In genomic region chr1:201883786-201884185, GRCh38 we compare ENCODE assay signal across 1 cellular context.
TF ChIP-seq lines count a peak whose summit lies in the region.

No MANE protein-coding gene starts in this region.

TF ChIP-seq in K562, 482 proteins besides CTCF, POLR2A, EP300 and RAD21 (continued from another document):
- TF ChIP-seq OTX1 (CRISPR knock-in tag; IDR thresholded peaks at IDR 0.05) (peak; percentile 23; the same call in 1 of the 2 replicates), ZC3H4 (CRISPR knock-in tag; IDR thresholded peaks at IDR 0.05; ENCODE audit: borderline replicate concordance) (no peak), TEAD4 (IDR thresholded peaks at IDR 0.05; ENCODE audit: low read length) (0 out of 2 replicates have a peak, but pooled peaks have one; percentile 34), TEAD4 (CRISPR knock-in tag; IDR thresholded peaks at IDR 0.05; ENCODE audit: borderline replicate concordance) (no peak), ZNF347 (CRISPR knock-in tag; IDR thresholded peaks at IDR 0.05; ENCODE audit: low read depth) (no peak), BCL6 (CRISPR knock-in tag; IDR thresholded peaks at IDR 0.05) (no peak), CREBBP (IDR thresholded peaks at IDR 0.05; ENCODE audit: low read depth, low read length) (no peak), AFF1 (IDR thresholded peaks at IDR 0.05; ENCODE audit: low read depth in 1 of 2, partially characterized antibody in 2 of 2) (peak in 1 of 2 experiments; percentile 35), ZNF644 (tag; IDR thresholded peaks at IDR 0.05; ENCODE audit: low read depth) (no peak), NCOA2 (IDR thresholded peaks at IDR 0.05; ENCODE audit: partially characterized antibody in 2 of 2) (no peak), SMAD4 (CRISPR knock-in tag; conservative IDR thresholded peaks at IDR 0.05) (peak; percentile 55; the same call in 1 of the 2 replicates), ADNP (tag; IDR thresholded peaks at IDR 0.05) (no peak), ZBTB26 (CRISPR knock-in tag; IDR thresholded peaks at IDR 0.05) (peak; percentile 63; the same call in 1 of the 2 replicates), FOXJ2 (tag; IDR thresholded peaks at IDR 0.05) (no peak), PTTG1 (tag; IDR thresholded peaks at IDR 0.05; ENCODE audit: low read depth) (no peak), HMGN3 (IDR thresholded peaks at IDR 0.05; ENCODE audit: borderline replicate concordance, extremely low read depth, insufficient read length, low read depth, low read length) (no peak), BRD4 (IDR thresholded peaks at IDR 0.05) (no peak), TCF7 (IDR thresholded peaks at IDR 0.05; ENCODE audit: borderline replicate concordance) (no peak), PHF21A (IDR thresholded peaks at IDR 0.05; ENCODE audit: borderline replicate concordance, low read depth) (no peak), ZNF668 (CRISPR knock-in tag; IDR thresholded peaks at IDR 0.05) (no peak), TFAM (CRISPR knock-in tag; conservative IDR thresholded peaks at IDR 0.05) (no peak), ZNF263 (CRISPR knock-in tag; IDR thresholded peaks at IDR 0.05; ENCODE audit: borderline replicate concordance) (peak; percentile 54; the same call in 1 of the 2 replicates), NR1H2 (CRISPR knock-in tag; IDR thresholded peaks at IDR 0.05) (no peak), ELF4 (CRISPR knock-in tag; IDR thresholded peaks at IDR 0.05) (peak; percentile 74; the same call in 1 of the 2 replicates), JUND (IDR thresholded peaks at IDR 0.05; ENCODE audit: borderline replicate concordance, low read depth, low read length) (peak; percentile 83; the same call in 1 of the 2 replicates), JUND (tag; IDR thresholded peaks at IDR 0.05; ENCODE audit: borderline replicate concordance, low read depth, low read length) (peak; percentile 87; the same call in 2 of the 3 replicates), ILK (tag; IDR thresholded peaks at IDR 0.05; ENCODE audit: borderline replicate concordance, low read depth) (no peak), RBFOX2 (IDR thresholded peaks at IDR 0.05; ENCODE audit: low read depth, low read length) (no peak), CEBPB (tag; IDR thresholded peaks at IDR 0.05) (no peak), THAP12 (CRISPR knock-in tag; IDR thresholded peaks at IDR 0.05) (no peak), ZNF311 (CRISPR knock-in tag; IDR thresholded peaks at IDR 0.05) (no peak), ZNF41 (CRISPR knock-in tag; conservative IDR thresholded peaks at IDR 0.05) (0 out of 2 replicates have a peak, but pooled peaks have one; percentile 55), TAL1 (IDR thresholded peaks at IDR 0.05) (no peak), GABPA (tag; conservative IDR thresholded peaks at IDR 0.05; ENCODE audit: low read depth) (no peak), ZNF174 (CRISPR knock-in tag; IDR thresholded peaks at IDR 0.05) (no peak), EGR1 (conservative IDR thresholded peaks at IDR 0.05) (no peak), CREM (IDR thresholded peaks at IDR 0.05; ENCODE audit: low read depth) (no peak), JUN (IDR thresholded peaks at IDR 0.05; ENCODE audit: borderline replicate concordance, low read depth, low read length) (peak; percentile 58; the same call in 1 of the 2 replicates), JUN (CRISPR knock-in tag; IDR thresholded peaks at IDR 0.05; ENCODE audit: borderline replicate concordance) (no peak)
- TF ChIP-seq, protein P1, sequence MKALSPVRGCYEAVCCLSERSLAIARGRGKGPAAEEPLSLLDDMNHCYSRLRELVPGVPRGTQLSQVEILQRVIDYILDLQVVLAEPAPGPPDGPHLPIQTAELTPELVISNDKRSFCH (CRISPR knock-in tag; IDR thresholded peaks at IDR 0.05), result no peak
- TF ChIP-seq, protein P1 (tag; IDR thresholded peaks at IDR 0.05), result no peak
